18 cellular contexts compared by ENCODE assay signal in genomic region chr16:73319747-73320146, GRCh38.
DNase-seq lines count a peak whose midpoint lies in the region; TF ChIP-seq lines count a peak whose summit lies in the region.
"Had no signal": no experiment of that assay in that cellular context is flagged by ENCODE, and none has a peak within 500 bp of the region (broad histone marks: within the 10 kb centered on the region; RNA-seq: fewer than 3 reads in every experiment).

No MANE protein-coding gene starts in this region.

- DNase-seq in NCI-H1436 (lab: John Stamatoyannopoulos, UW) (peak; percentile 12), NCI-H1436 treated with DMSO at 0.1 percent for 48 hours (lab: John Stamatoyannopoulos, UW) (no peak), NCI-H2227 (lab: John Stamatoyannopoulos, UW; ENCODE audit: unreplicated experiment) (peak; percentile 89), glutamatergic neuron (peak; percentile 24), sigmoid colon (peak; percentile 13), mesenteric fat pad (ENCODE audit: low spot score) (no peak), stomach (no peak)
- DNase-seq in stimulated activated naive CD4-positive, alpha-beta T cell (lab: John Stamatoyannopoulos, UW) = no peak
- DNase-seq: CD8-positive, alpha-beta memory T cell; DMS153; HCEC 1CT; NCI-H146; NCI-H2081; NCI-H526 treated with DMSO at 0.1 percent for 48 hours; RPMI8226; SIG-M5 had no signal

- H3K9me3 Mint-ChIP-seq in glutamatergic neuron (ENCODE audit: unreplicated experiment) = no peaks in the 10 kb centered on the region

- H3K4me1 ChIP-seq in sigmoid colon (no peaks in the 10 kb centered on the region), stomach (no peaks in the 10 kb centered on the region)

- H3K9me3 ChIP-seq in sigmoid colon (no peaks in the 10 kb centered on the region), stomach (no peaks in the 10 kb centered on the region)

- H3K36me3 ChIP-seq in sigmoid colon (no peaks in the 10 kb centered on the region), stomach (no peaks in the 10 kb centered on the region)
- H3K36me3 ChIP-seq: BLaER1 treated with 17β-estradiol and CSF1 and Interleukin-3, amounts not matched to agents 10 nM and 100 nM had no signal

- no peak overlapping the region for H3K27ac ChIP-seq in sigmoid colon
- H3K27ac ChIP-seq in stomach = no peak overlapping the region
- H3K27ac ChIP-seq: BLaER1 treated with 17β-estradiol and CSF1 and Interleukin-3, amounts not matched to agents 10 nM and 100 nM had no signal

- no peak overlapping the region for H3K4me3 Mint-ChIP-seq in glutamatergic neuron (ENCODE audit: unreplicated experiment)
- H3K4me3 Mint-ChIP-seq: CD8-positive, alpha-beta memory T cell; IgD-negative memory B cell had no signal

- TF ChIP-seq EP300 in sigmoid colon (IDR thresholded peaks at IDR 0.05) (no peak), stomach (IDR thresholded peaks at IDR 0.05) (no peak)

- H3K4me1 Mint-ChIP-seq in glutamatergic neuron (ENCODE audit: low read depth, unreplicated experiment) = peaks cover 8% of the 10 kb centered on the region
- H3K4me1 Mint-ChIP-seq: CD8-positive, alpha-beta memory T cell had no signal

- intact Hi-C loops in sigmoid colon (cut with DNase I) = no loop called here
- intact Hi-C loops in stomach (cut with DNase I; ENCODE audit: low total_unique reads) = no loop called here

- H3K36me3 Mint-ChIP-seq in glutamatergic neuron (ENCODE audit: unreplicated experiment) = peaks cover under 1% of the 10 kb centered on the region
- H3K36me3 Mint-ChIP-seq: CD8-positive, alpha-beta memory T cell had no signal

- no peaks in the 10 kb centered on the region for H3K27me3 ChIP-seq in sigmoid colon
- H3K27me3 ChIP-seq in stomach = peaks cover 0 to 4% (median 0%) of the 10 kb centered on the region in 3 donors
- H3K27me3 ChIP-seq: BLaER1 treated with 17β-estradiol and CSF1 and Interleukin-3, amounts not matched to agents 10 nM and 100 nM had no signal

- WGBS in sigmoid colon, 2 donors = 86 to 94% methylated on average over 7 of the region's 7 CpGs
- 86 to 89% (median 87%) methylated on average over 7 of the region's 7 CpGs for WGBS in stomach, 5 donors

- no peak overlapping the region for H3K4me3 ChIP-seq in sigmoid colon
- H3K4me3 ChIP-seq in stomach = no peak overlapping the region
- H3K4me3 ChIP-seq: BLaER1 treated with 17β-estradiol and CSF1 and Interleukin-3, amounts not matched to agents 10 nM and 100 nM had no signal

- H3K27me3 Mint-ChIP-seq in glutamatergic neuron (ENCODE audit: unreplicated experiment) = no peaks in the 10 kb centered on the region
- H3K27me3 Mint-ChIP-seq: CD8-positive, alpha-beta memory T cell had no signal

- no peak for TF ChIP-seq CTCF in glutamatergic neuron (IDR thresholded peaks at IDR 0.05; ENCODE audit: partially characterized antibody, unreplicated experiment)
- TF ChIP-seq CTCF in sigmoid colon (IDR thresholded peaks at IDR 0.05) = no peak
- no peak for TF ChIP-seq CTCF in stomach (IDR thresholded peaks at IDR 0.05)

- no peak overlapping the region for H3K27ac Mint-ChIP-seq in glutamatergic neuron (ENCODE audit: unreplicated experiment)
- H3K27ac Mint-ChIP-seq: IgD-negative memory B cell had no signal

- TF ChIP-seq POLR2A in sigmoid colon (IDR thresholded peaks at IDR 0.05) (no peak), stomach (IDR thresholded peaks at IDR 0.05) (no peak)

Comparison
In these comparisons a context has a peak if more than half of its experiments do, and no peak if none do; other contexts are left out.
1. DNase-seq: peak in NCI-H1436 (single experiment), NCI-H2227 (single experiment), glutamatergic neuron (single experiment) and sigmoid colon (single experiment); none in NCI-H1436 treated with DMSO at 0.1 percent for 48 hours (single experiment), mesenteric fat pad (single experiment), stomach (single experiment) and stimulated activated naive CD4-positive, alpha-beta T cell (0 of 6).